Comparison of ENCODE assay signal across 19 cellular contexts in the genomic region with DNA sequence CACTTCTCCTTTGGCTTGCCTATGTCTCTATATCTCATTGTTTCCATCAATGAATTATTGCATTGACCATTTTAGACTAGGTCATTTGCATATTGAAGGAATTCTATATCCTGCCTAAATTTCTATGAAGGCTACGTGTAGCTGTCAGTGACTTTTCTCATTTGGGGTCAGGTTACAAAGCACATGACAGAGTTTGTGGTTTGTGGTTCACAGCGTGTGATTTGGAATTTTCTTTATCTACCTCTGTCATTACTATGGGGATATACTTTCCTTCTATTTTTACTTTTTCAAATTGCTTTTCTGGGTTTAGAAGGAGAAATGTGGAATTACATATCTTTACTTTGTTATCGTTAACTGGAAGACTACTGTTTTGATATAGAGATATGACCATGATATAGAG.
DNase-seq lines count a peak whose midpoint lies in the region; ATAC-seq and TF ChIP-seq lines count a peak whose summit lies in the region.
"Had no signal": no experiment of that assay in that cellular context is flagged by ENCODE, and none has a peak within 500 bp of the region (broad histone marks: within the 10 kb centered on the region; RNA-seq: fewer than 3 reads in every experiment).

No MANE protein-coding gene starts in this region.

- H3K4me3 ChIP-seq in PC-3 (ENCODE audit: low read length) (no peak overlapping the region), mammary epithelial cell (replicated peaks in 1 of 3; ENCODE audit: insufficient read depth in 1 of 3, low read depth in 2 of 3, low read length in 3 of 3) (no peak overlapping the region), smooth muscle cell (no peak overlapping the region)
- H3K4me3 ChIP-seq: A549, esophagus squamous epithelium, HAP-1, heart right ventricle had no signal

- POLR2A ChIA-PET in PC-3 (lab: Charles Lee; ENCODE audit: unreplicated experiment) = no interaction called here

- in situ Hi-C loops in mammary epithelial cell (cut with MboI; ENCODE audit: low sequenced_read_pairs in 2 of 2) = no loop called here

- CTCF ChIA-PET in PC-3 (lab: Charles Lee) = no interaction called here
- CTCF ChIA-PET in mammary epithelial cell (lab: Charles Lee; ENCODE audit: low non-redundant PET) = no interaction called here

- BruUV-seq in PC-3 (replicated peaks; lab: Mats Ljungman, UMichigan) = no TSS peak
- no TSS peak for BruUV-seq in mammary epithelial cell (replicated peaks; lab: Mats Ljungman, UMichigan)

- H3F3A ChIP-seq in PC-3 (ENCODE audit: low read length, unreplicated experiment) (no peaks in the 10 kb centered on the region), smooth muscle cell (ENCODE audit: low read depth) (peaks cover 13% of the 10 kb centered on the region)

- H3K9me3 ChIP-seq in PC-3 (ENCODE audit: low read length) (no peaks in the 10 kb centered on the region), mammary epithelial cell (replicated peaks; ENCODE audit: insufficient read depth, low read length) (no peaks in the 10 kb centered on the region), smooth muscle cell (replicated peaks; ENCODE audit: low read depth) (no peaks in the 10 kb centered on the region)
- H3K9me3 ChIP-seq: A549, esophagus squamous epithelium had no signal

- no peak for TF ChIP-seq CTCF in PC-3 (conservative IDR thresholded peaks at IDR 0.05; ENCODE audit: low read depth, low read length)
- TF ChIP-seq CTCF in mammary epithelial cell (conservative IDR thresholded peaks at IDR 0.05 in 1 of 2, IDR thresholded peaks at IDR 0.05 in 1 of 2; ENCODE audit: extremely low read depth in 1 of 2, insufficient read depth in 1 of 2, low read depth in 1 of 2, low read length in 2 of 2) = no peak
- TF ChIP-seq CTCF in smooth muscle cell (IDR thresholded peaks at IDR 0.05; ENCODE audit: borderline replicate concordance, insufficient read depth, poor library complexity, severe bottlenecking) = no peak

- no peak overlapping the region for H3K27ac ChIP-seq in PC-3 (ENCODE audit: low read length)
- H3K27ac ChIP-seq in mammary epithelial cell (ENCODE audit: insufficient read depth, low read depth, low read length) = no peak overlapping the region
- no peak overlapping the region for H3K27ac ChIP-seq in smooth muscle cell (ENCODE audit: low read depth)
- H3K27ac ChIP-seq: A549, esophagus squamous epithelium, heart right ventricle had no signal

- DNase-seq in NCI-H526 (lab: John Stamatoyannopoulos, UW) (peak; percentile 2 to 3), NCI-H526 treated with DMSO at 0.1 percent for 48 hours (lab: John Stamatoyannopoulos, UW) (no peak), PC-3 (peak; percentile 60), mammary epithelial cell (peak; percentile 64), smooth muscle cell (lab: John Stamatoyannopoulos, UW; ENCODE audit: unreplicated experiment) (no peak), NCI-H1436 (lab: John Stamatoyannopoulos, UW) (no peak), head of caudate nucleus (no peak)
- no peak for DNase-seq in activated CD4-positive, alpha-beta T cell treated with anti-CD3 and anti-CD28 coated beads for 1 hour
- DNase-seq: activated CD4-positive, alpha-beta T cell treated with anti-CD3 and anti-CD28 coated beads for 36 hours; activated naive CD4-positive, alpha-beta T cell treated with anti-CD3 and anti-CD28 coated beads for 36 hours; CD4-positive, alpha-beta memory T cell; esophagus squamous epithelium; heart right ventricle; islet precursor cell; NCI-H1048; NCI-H226; retina had no signal

- H3K9me2 ChIP-seq in PC-3 (replicated peaks; ENCODE audit: low read length) = no peaks in the 10 kb centered on the region

- H2AFZ ChIP-seq in PC-3 (ENCODE audit: low read length) (no peak overlapping the region), mammary epithelial cell (ENCODE audit: low read depth, low read length) (no peak overlapping the region), smooth muscle cell (ENCODE audit: low read depth) (no peak overlapping the region)

- intact Hi-C loops in PC-3 (cut with micrococcal nuclease) (loop anchor here (10.0 kb wide), 2 partner anchors 372 to 448 kb away; no protein-coding TSS in a partner anchor), mammary epithelial cell (cut with micrococcal nuclease) (no loop called here), head of caudate nucleus (cut with DNase I) (no loop called here)

- 28% methylated on average over 3 of the region's 3 CpGs for WGBS in mammary epithelial cell (ENCODE audit: low coverage, missing lambda C conversion rate)
- WGBS in smooth muscle cell (ENCODE audit: low lambda C conversion rate) = 34% methylated on average over 3 of the region's 3 CpGs

- H3K36me3 ChIP-seq in PC-3 (ENCODE audit: low read depth, low read length) (no peaks in the 10 kb centered on the region), mammary epithelial cell (ENCODE audit: insufficient read depth, low read length) (no peaks in the 10 kb centered on the region), smooth muscle cell (ENCODE audit: low read depth) (no peaks in the 10 kb centered on the region)
- H3K36me3 ChIP-seq: esophagus squamous epithelium, HAP-1, heart right ventricle had no signal

- dilution Hi-C loops in mammary epithelial cell (cut with HindIII; ENCODE audit: low sequenced_read_pairs) = loop anchor here (5.0 kb wide), 1 partner anchor 100 kb away; no protein-coding TSS in a partner anchor

- no peaks in the 10 kb centered on the region for H3K27me3 ChIP-seq in PC-3 (ENCODE audit: low read length)
- H3K27me3 ChIP-seq in mammary epithelial cell (ENCODE audit: insufficient read depth, low read length) = no peaks in the 10 kb centered on the region
- no peaks in the 10 kb centered on the region for H3K27me3 ChIP-seq in smooth muscle cell (ENCODE audit: low read depth)
- H3K27me3 ChIP-seq: esophagus squamous epithelium, heart right ventricle had no signal

- H3K9ac ChIP-seq in PC-3 (ENCODE audit: low read length) = no peak overlapping the region
- no peak overlapping the region for H3K9ac ChIP-seq in mammary epithelial cell (ENCODE audit: insufficient read depth, low read length)
- no peak overlapping the region for H3K9ac ChIP-seq in smooth muscle cell (ENCODE audit: low read depth)

- peaks cover 31% of the 10 kb centered on the region for H3K4me1 ChIP-seq in PC-3 (ENCODE audit: insufficient read depth, low read length)
- H3K4me1 ChIP-seq in mammary epithelial cell (ENCODE audit: insufficient read depth, low read length) = peaks cover 7% of the 10 kb centered on the region
- H3K4me1 ChIP-seq in smooth muscle cell (ENCODE audit: low read depth) = peaks cover 11% of the 10 kb centered on the region
- H3K4me1 ChIP-seq: A549, esophagus squamous epithelium, HAP-1 had no signal

- ATAC-seq in PC-3 = peak; percentile 63
- ATAC-seq: A549; activated CD4-positive, alpha-beta T cell treated with anti-CD3 and anti-CD28 coated beads for 36 hours; heart right ventricle had no signal

- H3K4me2 ChIP-seq in PC-3 (ENCODE audit: low read length) = 0 out of 2 replicates have a peak overlapping the region, but pooled peaks have one; percentile 6
- no peak overlapping the region for H3K4me2 ChIP-seq in mammary epithelial cell (ENCODE audit: insufficient read depth, low read depth, low read length)
- peak overlapping the region; percentile 26 for H3K4me2 ChIP-seq in smooth muscle cell
- H3K4me2 ChIP-seq: A549 had no signal

- H4K20me1 ChIP-seq in PC-3 (ENCODE audit: low read length) (no peaks in the 10 kb centered on the region), mammary epithelial cell (ENCODE audit: insufficient read depth, low read length) (no peaks in the 10 kb centered on the region), smooth muscle cell (ENCODE audit: low read depth) (no peaks in the 10 kb centered on the region)

- H3K79me2 ChIP-seq in PC-3 (ENCODE audit: low read length) (no peaks in the 10 kb centered on the region), mammary epithelial cell (ENCODE audit: insufficient read depth, low read length) (no peaks in the 10 kb centered on the region), smooth muscle cell (ENCODE audit: low read depth) (no peaks in the 10 kb centered on the region)

Comparison
In these comparisons a context has a peak if more than half of its experiments do, and no peak if none do; other contexts are left out.
1. DNase-seq: peak in NCI-H526 (2 of 2), PC-3 (single experiment) and mammary epithelial cell (single experiment); none in NCI-H526 treated with DMSO at 0.1 percent for 48 hours (single experiment), smooth muscle cell (single experiment), NCI-H1436 (single experiment), head of caudate nucleus (0 of 42) and activated CD4-positive, alpha-beta T cell treated with anti-CD3 and anti-CD28 coated beads for 1 hour (single experiment).